In the genomic region with DNA sequence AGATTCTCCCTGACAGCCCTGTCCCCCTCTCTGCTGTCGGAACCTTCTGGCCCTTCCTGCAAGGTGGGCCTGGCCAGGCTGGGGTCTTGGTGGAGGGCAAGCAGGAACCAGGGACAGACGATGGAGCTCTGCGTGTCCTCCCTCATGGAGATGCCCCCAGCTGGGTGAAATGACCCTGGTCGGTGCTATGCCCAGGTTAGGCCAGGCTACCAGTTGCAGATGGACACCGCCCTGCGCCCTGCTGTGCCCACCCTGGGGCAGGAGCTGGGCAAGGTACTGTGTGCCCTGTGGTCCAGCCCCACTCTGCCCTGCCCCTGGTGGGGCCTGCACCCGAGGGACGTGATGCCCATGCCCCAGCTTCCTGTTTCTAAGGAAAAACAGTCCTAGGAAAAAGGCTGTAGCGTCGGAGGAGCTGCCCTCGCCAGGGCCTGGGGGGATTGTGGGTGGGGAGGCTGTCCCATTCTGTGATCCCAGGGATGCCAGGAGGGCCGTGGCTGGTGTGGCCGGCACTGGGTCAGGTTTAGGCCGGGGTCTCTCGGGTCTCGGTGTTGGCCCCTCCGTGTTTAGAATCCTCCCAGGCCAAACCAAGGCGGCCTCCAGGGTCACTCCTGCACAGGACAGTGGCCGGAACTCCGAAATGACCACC, we compare ENCODE assay signal across 9 cellular contexts.
DNase-seq lines count a peak whose midpoint lies in the region; ATAC-seq and TF ChIP-seq lines count a peak whose summit lies in the region.
"Had no signal": no experiment of that assay in that cellular context is flagged by ENCODE, and none has a peak within 500 bp of the region (broad histone marks: within the 10 kb centered on the region; RNA-seq: fewer than 3 reads in every experiment).

No MANE protein-coding gene starts in this region.

- POLR2A ChIA-PET in AG04449 (lab: Yijun Ruan, JAX): interaction anchor here (1.3 kb wide), 1 partner anchor 86 kb away, joined by 5 read pairs; no protein-coding TSS in a partner anchor
- POLR2A ChIA-PET in PC-3 (lab: Charles Lee; ENCODE audit: unreplicated experiment): no interaction called here

- no peaks in the 10 kb centered on the region for H3K9me2 ChIP-seq in PC-3 (replicated peaks; ENCODE audit: low read length)

- H3K27ac ChIP-seq in PC-3 (ENCODE audit: low read length) (no peak overlapping the region), endodermal cell (ENCODE audit: low read depth, low read length) (peak overlapping the region; percentile 60)

- H2AFZ ChIP-seq in PC-3 (ENCODE audit: low read length): peak overlapping the region; percentile 52; the same call in 1 of the 2 replicates

- H3K36me3 ChIP-seq in PC-3 (ENCODE audit: low read depth, low read length) (no peaks in the 10 kb centered on the region), endodermal cell (ENCODE audit: control insufficient read depth, insufficient read depth, low read length) (no peaks in the 10 kb centered on the region)

- no peaks in the 10 kb centered on the region for H4K20me1 ChIP-seq in PC-3 (ENCODE audit: low read length)

- ATAC-seq in PC-3: no peak

- H3K9ac ChIP-seq in PC-3 (ENCODE audit: low read length) (peak overlapping the region; percentile 73), endodermal cell (ENCODE audit: extremely low read depth, low read length, poor library complexity, severe bottlenecking) (peak overlapping the region; percentile 73)

- WGBS in endodermal cell (ENCODE audit: insufficient coverage in 1 of 2, insufficient read length in 1 of 2), 2 experiments: 68 to 69% methylated on average over 12 to 20 of the region's 20 CpGs

- intact Hi-C loops in PC-3 (cut with micrococcal nuclease): loop anchor here (5.0 kb wide), 3 partner anchors 66 to 106 kb away; no protein-coding TSS in a partner anchor

- DNase-seq in AG04449 (ENCODE audit: low read depth, low spot score) (no peak), PC-3 (no peak), endodermal cell (no peak), nephron progenitor cell (no peak), DMS79 treated with DMSO at 0.1 percent for 48 hours (lab: John Stamatoyannopoulos, UW) (no peak), medulla oblongata (ENCODE audit: extremely low spot score) (no peak)
- no peak for DNase-seq in activated CD8-positive, alpha-beta memory T cell treated with anti-CD3 and anti-CD28 coated beads, Interleukin-2, amount 50 U/mL, for 48 hours
- DNase-seq: NCI-H1694 had no signal

- CTCF ChIA-PET in AG04449 (lab: Yijun Ruan, JAX): interaction anchor here (1.1 to 7.5 kb wide), 6 partner anchors 15 to 118 kb away, joined by 3 to 43 read pairs (median 8); a partner anchor contains a TSS
- CTCF ChIA-PET in PC-3 (lab: Charles Lee): no interaction called here

- TF ChIP-seq CTCF in AG04449 (IDR thresholded peaks at IDR 0.05; ENCODE audit: insufficient read depth, low read length, missing control alignments): no peak
- TF ChIP-seq CTCF in PC-3 (conservative IDR thresholded peaks at IDR 0.05; ENCODE audit: low read depth, low read length): no peak
- TF ChIP-seq CTCF in endodermal cell (conservative IDR thresholded peaks at IDR 0.05): no peak
- no peak for TF ChIP-seq CTCF in nephron (IDR thresholded peaks at IDR 0.05; ENCODE audit: unreplicated experiment in 3 of 3)
- TF ChIP-seq CTCF in nephron progenitor cell (IDR thresholded peaks at IDR 0.05): no peak

- no peaks in the 10 kb centered on the region for H3K27me3 Mint-ChIP-seq in endodermal cell (ENCODE audit: insufficient read depth)
- H3K27me3 Mint-ChIP-seq in nephron (ENCODE audit: low read depth): no peaks in the 10 kb centered on the region
- H3K27me3 Mint-ChIP-seq in nephron progenitor cell (ENCODE audit: low read depth, poor library complexity): no peaks in the 10 kb centered on the region

- H3K36me3 Mint-ChIP-seq in endodermal cell (ENCODE audit: low read depth) (no peaks in the 10 kb centered on the region), nephron (ENCODE audit: low read depth) (peaks cover 5% of the 10 kb centered on the region), nephron progenitor cell (ENCODE audit: low read depth) (no peaks in the 10 kb centered on the region)

- H3K27me3 ChIP-seq in PC-3 (ENCODE audit: low read length) (no peaks in the 10 kb centered on the region), endodermal cell (ENCODE audit: control insufficient read depth, insufficient read depth, low read length, poor library complexity, severe bottlenecking) (no peaks in the 10 kb centered on the region)

- no peaks in the 10 kb centered on the region for H3K9me3 ChIP-seq in PC-3 (ENCODE audit: low read length)
- H3K9me3 ChIP-seq in endodermal cell (ENCODE audit: control insufficient read depth, low read length): no peaks in the 10 kb centered on the region

- H3K4me3 ChIP-seq in AG04449 (ENCODE audit: low read depth, low read length) (peak overlapping the region; percentile 54), PC-3 (ENCODE audit: low read length) (peak overlapping the region; percentile 65), endodermal cell (ENCODE audit: low read length) (peak overlapping the region; percentile 78)

- no peaks in the 10 kb centered on the region for H3K79me2 ChIP-seq in PC-3 (ENCODE audit: low read length)

- H3K4me1 ChIP-seq in PC-3 (ENCODE audit: insufficient read depth, low read length) (peaks cover 6% of the 10 kb centered on the region; the same call in 1 of the 2 replicates), endodermal cell (ENCODE audit: control insufficient read depth, insufficient read depth, low read length) (peaks cover 8% of the 10 kb centered on the region)

- H3K4me2 ChIP-seq in PC-3 (ENCODE audit: low read length): peak overlapping the region; percentile 89

- H3K4me3 Mint-ChIP-seq in endodermal cell (peak overlapping the region; percentile 46), nephron (peak overlapping the region; percentile 50 to 69 (median 58)), nephron progenitor cell (no peak overlapping the region)

- TSS peak; percentile 73 for BruUV-seq in PC-3 (replicated peaks; lab: Mats Ljungman, UMichigan)

- H3F3A ChIP-seq in PC-3 (ENCODE audit: low read length, unreplicated experiment): no peaks in the 10 kb centered on the region

- peaks cover 3% of the 10 kb centered on the region for H3K4me1 Mint-ChIP-seq in endodermal cell
- peaks cover 9% of the 10 kb centered on the region for H3K4me1 Mint-ChIP-seq in nephron
- H3K4me1 Mint-ChIP-seq in nephron progenitor cell: peaks cover 28% of the 10 kb centered on the region

- no peaks in the 10 kb centered on the region for H3K9me3 Mint-ChIP-seq in endodermal cell
- H3K9me3 Mint-ChIP-seq in nephron: no peaks in the 10 kb centered on the region
- H3K9me3 Mint-ChIP-seq in nephron progenitor cell: no peaks in the 10 kb centered on the region

- peak overlapping the region; percentile 30 for H3K27ac Mint-ChIP-seq in endodermal cell
- peak overlapping the region in 2 of 3 experiments; percentile 45 to 74 for H3K27ac Mint-ChIP-seq in nephron
- H3K27ac Mint-ChIP-seq in nephron progenitor cell: no peak overlapping the region
